ENCODE assay signal across 8 cellular contexts in genomic region chr17:42531455-42532354, GRCh38. TPM values are rescaled to one million over a fixed set of nuclear protein-coding genes. Genes with fewer than 3 reads are reported as not detected.
DNase-seq lines count a peak whose midpoint lies in the region; ATAC-seq, FAIRE-seq and TF ChIP-seq lines count a peak whose summit lies in the region.

No MANE protein-coding gene starts in this region.

- no peak for FAIRE-seq in pancreas (lab: Jason Lieb, UNC)

- no peaks in the 10 kb centered on the region for H3K9me3 ChIP-seq in pancreas

- ATAC-seq in pancreas (peak; percentile 23 to 49 (median 38)), HG03175 (IDR thresholded peaks at IDR 0.05; ENCODE audit: unreplicated experiment) (no peak), GM21619 (IDR thresholded peaks at IDR 0.05; ENCODE audit: unreplicated experiment) (no peak)

- no peaks in the 10 kb centered on the region for H3K27me3 ChIP-seq in pancreas

- peak; percentile 23 for DNase-seq in COR-L47 (lab: John Stamatoyannopoulos, UW)
- DNase-seq in HT-29 (ENCODE audit: low spot score): peak; percentile 72
- peak; percentile 17 to 53 for DNase-seq in SHP77 (lab: John Stamatoyannopoulos, UW)
- DNase-seq in activated naive CD8-positive, alpha-beta T cell treated with anti-CD3 and anti-CD28 coated beads for 36 hours: peak; percentile 67
- DNase-seq in cardiac septum (ENCODE audit: low spot score): peak; percentile 85
- peak; percentile 52 to 84 (median 58) for DNase-seq in pancreas

- H3K27ac Mint-ChIP-seq in activated naive CD8-positive, alpha-beta T cell treated with anti-CD3 and anti-CD28 coated beads for 36 hours: peak overlapping the region; percentile 25

- no peaks in the 10 kb centered on the region for H3K9me3 Mint-ChIP-seq in activated naive CD8-positive, alpha-beta T cell treated with anti-CD3 and anti-CD28 coated beads for 36 hours

- peak overlapping the region; percentile 39 to 79 (median 72) for H3K27ac ChIP-seq in pancreas

- H3K4me3 Mint-ChIP-seq in activated naive CD8-positive, alpha-beta T cell treated with anti-CD3 and anti-CD28 coated beads for 36 hours: peak overlapping the region; percentile 63

- H3K4me3 ChIP-seq in pancreas: peak overlapping the region; percentile 10 to 50 (median 34)

- peak in 3 of 4 donors; percentile 19 to 35 (median 27) for TF ChIP-seq CTCF in pancreas (IDR thresholded peaks at IDR 0.05)

- H3K27me3 Mint-ChIP-seq in activated naive CD8-positive, alpha-beta T cell treated with anti-CD3 and anti-CD28 coated beads for 36 hours: no peaks in the 10 kb centered on the region

- peaks cover 11 to 26% (median 23%) of the 10 kb centered on the region in 3 donors for H3K4me1 ChIP-seq in pancreas

- no peaks in the 10 kb centered on the region for H3K36me3 ChIP-seq in pancreas

- 9 to 17% methylated on average over 31 to 60 of the region's 60 CpGs for WGBS in pancreas, 2 donors

- peaks cover 37% of the 10 kb centered on the region for H3K4me1 Mint-ChIP-seq in activated naive CD8-positive, alpha-beta T cell treated with anti-CD3 and anti-CD28 coated beads for 36 hours

- intact Hi-C loops in cardiac septum (cut with DNase I) (loop anchor here (10.0 kb wide), 1 partner anchor 507 kb away; the partner anchor contains the start of gene NKIRAS2), pancreas (cut with DNase I) (no loop called here)

- H3K36me3 Mint-ChIP-seq in activated naive CD8-positive, alpha-beta T cell treated with anti-CD3 and anti-CD28 coated beads for 36 hours: no peaks in the 10 kb centered on the region

RNA-seq across cellular contexts. Expression of gene NAGLU, which starts 4.3 kb away (rescaled TPM):
- total RNA-seq in HT-29 (2014; rRNA removed; shearing (Covaris generic)): 54.9 and 65.5 TPM in 2 replicates
- total RNA-seq in activated naive CD8-positive, alpha-beta T cell treated with anti-CD3 and anti-CD28 coated beads for 36 hours: 10 to 100 TPM; 10.6 to 13.6 TPM
- 12.1 TPM for total RNA-seq in cardiac septum
- total RNA-seq in pancreas: 10 to 100 TPM; 17.6 to 33.8 (median 25.6) TPM
- 10 to 100 TPM; 51.6 to 52.6 TPM for polyA plus RNA-seq in pancreas

RNA-seq across cellular contexts. Expression of gene HSD17B1, which starts 21.0 kb away (rescaled TPM):
- 0.91 and 1.7 TPM in 2 replicates for total RNA-seq in HT-29 (2014; rRNA removed; shearing (Covaris generic))
- total RNA-seq in activated naive CD8-positive, alpha-beta T cell treated with anti-CD3 and anti-CD28 coated beads for 36 hours: under 1 TPM; 0.25 to 0.26 TPM
- total RNA-seq in cardiac septum (0.83 TPM), pancreas (1 to 10 TPM in 2 of 6 donors, under 1 TPM in 4; 0.32 to 1.3 (median 0.74) TPM)
- 1 to 10 TPM; 3.5 TPM for polyA plus RNA-seq in pancreas

RNA-seq across cellular contexts. Expression of gene COASY, which starts 30.2 kb away (rescaled TPM):
- total RNA-seq in HT-29 (2014; rRNA removed; shearing (Covaris generic)): 82.1 and 103 TPM in 2 replicates
- total RNA-seq in activated naive CD8-positive, alpha-beta T cell treated with anti-CD3 and anti-CD28 coated beads for 36 hours: 100 to 1,000 TPM; 111 TPM
- 33.4 TPM for total RNA-seq in cardiac septum
- total RNA-seq in pancreas: 10 to 100 TPM; 32.3 to 63.5 (median 52.3) TPM
- polyA plus RNA-seq in pancreas: 100 to 1,000 TPM; 135 to 152 TPM

RNA-seq across cellular contexts. Expression of gene MLX, which starts 35.2 kb away (rescaled TPM):
- 55.9 and 63.1 TPM in 2 replicates for total RNA-seq in HT-29 (2014; rRNA removed; shearing (Covaris generic))
- 10 to 100 TPM; 57.3 to 57.5 TPM for total RNA-seq in activated naive CD8-positive, alpha-beta T cell treated with anti-CD3 and anti-CD28 coated beads for 36 hours
- total RNA-seq in cardiac septum: 43.1 TPM
- total RNA-seq in pancreas: 10 to 100 TPM; 18.6 to 26.7 (median 22.9) TPM
- polyA plus RNA-seq in pancreas: 10 to 100 TPM; 31.9 to 44.5 TPM

RNA-seq across cellular contexts. Expression of gene PSMC3IP, which starts 45.8 kb away (rescaled TPM):
- 12.4 and 16.0 TPM in 2 replicates for total RNA-seq in HT-29 (2014; rRNA removed; shearing (Covaris generic))
- 10 to 100 TPM; 32.5 to 36.2 TPM for total RNA-seq in activated naive CD8-positive, alpha-beta T cell treated with anti-CD3 and anti-CD28 coated beads for 36 hours
- total RNA-seq in cardiac septum (1.8 TPM), pancreas (1 to 10 TPM; 1.0 to 2.7 (median 2.0) TPM)
- polyA plus RNA-seq in pancreas: 1 to 10 TPM; 3.9 to 7.0 TPM

Comparison
In these comparisons a context has a peak if more than half of its experiments do, and no peak if none do; other contexts are left out.
1. DNase-seq: peak in every context shown above with its lines; median percentile 85 in cardiac septum; 72 in HT-29; 67 in activated naive CD8-positive, alpha-beta T cell treated with anti-CD3 and anti-CD28 coated beads for 36 hours; 58 in pancreas; 35 in SHP77; 23 in COR-L47.
2. ATAC-seq: peak in pancreas (4 of 4); none in HG03175 (single experiment) and GM21619 (single experiment).